In genomic region chr1:86704456-86704971, GRCh38 we compare ENCODE assay signal across 8 cellular contexts. TPM values are rescaled to one million over a fixed set of nuclear protein-coding genes. Genes with fewer than 3 reads are reported as not detected.
A peak's percentile ranks its signal among the peaks of the same experiment; 100 is the strongest.
DNase-seq lines count a peak whose midpoint lies in the region; ATAC-seq and TF ChIP-seq lines count a peak whose summit lies in the region.

Gene SH3GLB1, plus strand, starts transcription at chr1:86704576. Its CDS starts 324 bp downstream, at chr1:86704900.

- H3K36me3 ChIP-seq in GM23338 (ENCODE audit: insufficient read depth): no peaks in the 10 kb centered on the region
- peaks cover 0 to 7% (median 0%) of the 10 kb centered on the region in 3 experiments for H3K36me3 ChIP-seq in naive thymus-derived CD4-positive, alpha-beta T cell (ENCODE audit: control insufficient read depth in 2 of 3, insufficient read depth in 3 of 3, low read length in 3 of 3)

- peaks cover 42% of the 10 kb centered on the region for H3K79me2 ChIP-seq in GM23338 (replicated peaks; ENCODE audit: insufficient read depth)

- H3K9me2 ChIP-seq in GM23338 (ENCODE audit: insufficient read depth): no peaks in the 10 kb centered on the region

- peak within 1 kb of the TSS; percentile 92 for H3K27ac Mint-ChIP-seq in GM23338
- peak within 1 kb of the TSS; percentile 97 for H3K27ac Mint-ChIP-seq in activated T-helper 1 cell treated with anti-CD3 and anti-CD28 coated beads, Interleukin-12 subunit alpha, Interleukin-12 subunit beta, Interleukin-2, Interleukin-4 antibody, amounts not matched to agents 30 ng/mL and 10 ng/mL and 1 ng/mL, durations not matched to agents 14 hours and 24 hours and 36 hours
- peak within 1 kb of the TSS; percentile 96 to 99 (median 97) for H3K27ac Mint-ChIP-seq in naive thymus-derived CD4-positive, alpha-beta T cell
- peak within 1 kb of the TSS; percentile 97 for H3K27ac Mint-ChIP-seq in stimulated activated naive B cell treated with anti-CD40 and anti-IgM and Interleukin-4, amounts not matched to agents 10 μg/mL and 1 μg/mL and 100 μg/mL, for 72 hours

- peak; percentile 66 to 76 for TF ChIP-seq CTCF in GM23338 (conservative IDR thresholded peaks at IDR 0.05; ENCODE audit: low read depth in 2 of 2)

- H3K4me1 ChIP-seq in GM23338 (ENCODE audit: insufficient read depth): peaks cover 17% of the 10 kb centered on the region
- H3K4me1 ChIP-seq in naive thymus-derived CD4-positive, alpha-beta T cell (ENCODE audit: control insufficient read depth in 2 of 2, insufficient read depth in 2 of 2, low read length in 2 of 2): peaks cover 16 to 17% of the 10 kb centered on the region in 2 donors

- peaks cover 25% of the 10 kb centered on the region for H3K4me1 Mint-ChIP-seq in GM23338
- H3K4me1 Mint-ChIP-seq in activated T-helper 1 cell treated with anti-CD3 and anti-CD28 coated beads, Interleukin-12 subunit alpha, Interleukin-12 subunit beta, Interleukin-2, Interleukin-4 antibody, amounts not matched to agents 30 ng/mL and 10 ng/mL and 1 ng/mL, durations not matched to agents 14 hours and 24 hours and 36 hours (ENCODE audit: low read depth): peaks cover 47% of the 10 kb centered on the region
- H3K4me1 Mint-ChIP-seq in naive thymus-derived CD4-positive, alpha-beta T cell: peaks cover 34 to 67% (median 56%) of the 10 kb centered on the region in 7 donors
- H3K4me1 Mint-ChIP-seq in stimulated activated naive B cell treated with anti-CD40 and anti-IgM and Interleukin-4, amounts not matched to agents 10 μg/mL and 1 μg/mL and 100 μg/mL, for 72 hours: peaks cover 21 to 30% of the 10 kb centered on the region in 2 donors

- H3K4me3 Mint-ChIP-seq in GM23338: peak within 1 kb of the TSS; percentile 99
- peak within 1 kb of the TSS; percentile 100 for H3K4me3 Mint-ChIP-seq in activated T-helper 1 cell treated with anti-CD3 and anti-CD28 coated beads, Interleukin-12 subunit alpha, Interleukin-12 subunit beta, Interleukin-2, Interleukin-4 antibody, amounts not matched to agents 30 ng/mL and 10 ng/mL and 1 ng/mL, durations not matched to agents 14 hours and 24 hours and 36 hours
- H3K4me3 Mint-ChIP-seq in naive thymus-derived CD4-positive, alpha-beta T cell: peak within 1 kb of the TSS; percentile 95 to 99 (median 97)
- peak within 1 kb of the TSS; percentile 92 to 93 for H3K4me3 Mint-ChIP-seq in stimulated activated naive B cell treated with anti-CD40 and anti-IgM and Interleukin-4, amounts not matched to agents 10 μg/mL and 1 μg/mL and 100 μg/mL, for 72 hours

- peak within 1 kb of the TSS; percentile 78 for H3K4me2 ChIP-seq in GM23338

- H2AFZ ChIP-seq in GM23338: peak within 1 kb of the TSS; percentile 99

- DNase-seq in ELF-1 (ENCODE audit: low read depth, low spot score) (peak; percentile 96), GM23338 (ENCODE audit: low spot score) (peak; percentile 91), Kasumi-1 (lab: John Stamatoyannopoulos, UW) (peak; percentile 84 to 93), RPMI7951 (ENCODE audit: low read depth) (peak; percentile 90), fibroblast of gingiva (ENCODE audit: low read depth) (peak; percentile 88)
- DNase-seq in activated T-helper 1 cell treated with anti-CD3 and anti-CD28 coated beads, Interleukin-12 subunit alpha, Interleukin-12 subunit beta, Interleukin-2, Interleukin-4 antibody, amounts not matched to agents 30 ng/mL and 10 ng/mL and 1 ng/mL, durations not matched to agents 14 hours and 24 hours and 36 hours (ENCODE audit: low spot score): peak; percentile 87
- DNase-seq in naive thymus-derived CD4-positive, alpha-beta T cell: peak; percentile 83 to 93 (median 92)
- peak; percentile 89 for DNase-seq in stimulated activated naive B cell treated with anti-CD40 and anti-IgM and Interleukin-4, amounts not matched to agents 10 μg/mL and 1 μg/mL and 100 μg/mL, for 72 hours

- H3K4me3 ChIP-seq in GM23338: peak within 1 kb of the TSS; percentile 82
- peak within 1 kb of the TSS; percentile 83 for H3K4me3 ChIP-seq in naive thymus-derived CD4-positive, alpha-beta T cell (ENCODE audit: low read length)

- intact Hi-C loops in activated T-helper 1 cell treated with anti-CD3 and anti-CD28 coated beads, Interleukin-12 subunit alpha, Interleukin-12 subunit beta, Interleukin-2, Interleukin-4 antibody, amounts not matched to agents 30 ng/mL and 10 ng/mL and 1 ng/mL, durations not matched to agents 14 hours and 24 hours and 36 hours (cut with micrococcal nuclease): loop anchor here (1.0 to 10.0 kb wide), 11 partner anchors 36 to 1978 kb away; partner anchors contain the start of genes HS2ST1, LMO4, ODF2L and PKN2
- intact Hi-C loops in naive thymus-derived CD4-positive, alpha-beta T cell (cut with micrococcal nuclease): loop anchor here (1.0 to 10.0 kb wide), 17 partner anchors 14 to 1980 kb away; partner anchors contain the start of genes ODF2L (in 2 of the 2), BCL10 (in 1 of the 2), HS2ST1 (in 1 of the 2) and LMO4 (in 1 of the 2)

- H3K27me3 ChIP-seq in GM23338 (ENCODE audit: insufficient read depth): no peaks in the 10 kb centered on the region
- no peaks in the 10 kb centered on the region for H3K27me3 ChIP-seq in naive thymus-derived CD4-positive, alpha-beta T cell (ENCODE audit: control insufficient read depth in 2 of 2, insufficient read depth in 2 of 2, low read length in 2 of 2)

- no peaks in the 10 kb centered on the region for H3K9me3 ChIP-seq in naive thymus-derived CD4-positive, alpha-beta T cell (ENCODE audit: control insufficient read depth in 2 of 3, low read length in 3 of 3)

- H3K27me3 Mint-ChIP-seq in GM23338 (ENCODE audit: insufficient read depth, low read depth, poor library complexity): peaks cover 5% of the 10 kb centered on the region
- H3K27me3 Mint-ChIP-seq in activated T-helper 1 cell treated with anti-CD3 and anti-CD28 coated beads, Interleukin-12 subunit alpha, Interleukin-12 subunit beta, Interleukin-2, Interleukin-4 antibody, amounts not matched to agents 30 ng/mL and 10 ng/mL and 1 ng/mL, durations not matched to agents 14 hours and 24 hours and 36 hours (ENCODE audit: insufficient read depth): no peaks in the 10 kb centered on the region
- no peaks in the 10 kb centered on the region for H3K27me3 Mint-ChIP-seq in naive thymus-derived CD4-positive, alpha-beta T cell
- no peaks in the 10 kb centered on the region for H3K27me3 Mint-ChIP-seq in stimulated activated naive B cell treated with anti-CD40 and anti-IgM and Interleukin-4, amounts not matched to agents 10 μg/mL and 1 μg/mL and 100 μg/mL, for 72 hours

- H4K20me1 ChIP-seq in GM23338 (replicated peaks; ENCODE audit: insufficient read depth): no peaks in the 10 kb centered on the region

- no peaks in the 10 kb centered on the region; the same call in 2 of the 3 replicates for H3K36me3 Mint-ChIP-seq in GM23338 (ENCODE audit: low read depth)
- peaks cover 15% of the 10 kb centered on the region for H3K36me3 Mint-ChIP-seq in activated T-helper 1 cell treated with anti-CD3 and anti-CD28 coated beads, Interleukin-12 subunit alpha, Interleukin-12 subunit beta, Interleukin-2, Interleukin-4 antibody, amounts not matched to agents 30 ng/mL and 10 ng/mL and 1 ng/mL, durations not matched to agents 14 hours and 24 hours and 36 hours (ENCODE audit: low read depth)
- H3K36me3 Mint-ChIP-seq in naive thymus-derived CD4-positive, alpha-beta T cell: peaks cover 0 to 15% (median 5%) of the 10 kb centered on the region in 5 donors
- peaks cover 8 to 10% of the 10 kb centered on the region in 2 donors for H3K36me3 Mint-ChIP-seq in stimulated activated naive B cell treated with anti-CD40 and anti-IgM and Interleukin-4, amounts not matched to agents 10 μg/mL and 1 μg/mL and 100 μg/mL, for 72 hours

- POLR2A ChIA-PET in naive thymus-derived CD4-positive, alpha-beta T cell (lab: Charles Lee): interaction anchor here (0.6 to 5.0 kb wide), 21 partner anchors 10 to 1520 kb away, joined by 3 to 54 read pairs (median 3); partner anchors contain the start of genes HS2ST1, ODF2L and SELENOF

- H3K9me3 Mint-ChIP-seq in GM23338: no peaks in the 10 kb centered on the region
- no peaks in the 10 kb centered on the region for H3K9me3 Mint-ChIP-seq in activated T-helper 1 cell treated with anti-CD3 and anti-CD28 coated beads, Interleukin-12 subunit alpha, Interleukin-12 subunit beta, Interleukin-2, Interleukin-4 antibody, amounts not matched to agents 30 ng/mL and 10 ng/mL and 1 ng/mL, durations not matched to agents 14 hours and 24 hours and 36 hours
- peaks cover 0 to 4% (median 0%) of the 10 kb centered on the region in 11 donors for H3K9me3 Mint-ChIP-seq in naive thymus-derived CD4-positive, alpha-beta T cell
- H3K9me3 Mint-ChIP-seq in stimulated activated naive B cell treated with anti-CD40 and anti-IgM and Interleukin-4, amounts not matched to agents 10 μg/mL and 1 μg/mL and 100 μg/mL, for 72 hours: no peaks in the 10 kb centered on the region

- H3K27ac ChIP-seq in GM23338 (ENCODE audit: low read depth): peak within 1 kb of the TSS; percentile 87
- peak within 1 kb of the TSS; percentile 86 for H3K27ac ChIP-seq in naive thymus-derived CD4-positive, alpha-beta T cell (ENCODE audit: low read depth, low read length)

- H3F3A ChIP-seq in GM23338 (replicated peaks; ENCODE audit: low read depth): no peaks in the 10 kb centered on the region

- ATAC-seq in GM23338: peak; percentile 90
- peak; percentile 93 for ATAC-seq in naive thymus-derived CD4-positive, alpha-beta T cell
- ATAC-seq in stimulated activated naive B cell treated with anti-CD40 and anti-IgM and Interleukin-4, amounts not matched to agents 10 μg/mL and 1 μg/mL and 100 μg/mL, for 72 hours (replicated peaks): peak; percentile 90 to 91

- CTCF ChIA-PET in naive thymus-derived CD4-positive, alpha-beta T cell (lab: Charles Lee): interaction anchor here (0.6 to 3.3 kb wide), 24 partner anchors 9 to 379 kb away, joined by 3 to 27 read pairs (median 4); partner anchors contain the start of gene HS2ST1

TF ChIP-seq in GM23338, 12 proteins besides CTCF, POLR2A, EP300 and RAD21 (continues in another document):
- TF ChIP-seq CREB1 (CRISPR knock-in tag; IDR thresholded peaks at IDR 0.05; ENCODE audit: low read depth) (peak; percentile 39; the same call in 1 of the 2 replicates), JUNB (IDR thresholded peaks at IDR 0.05; ENCODE audit: unreplicated experiment) (no peak), POLR2AphosphoS5 (IDR thresholded peaks at IDR 0.05; ENCODE audit: low read depth) (peak; percentile 88)

RNA-seq across cellular contexts. Expression of gene SH3GLB1, which starts in this region (rescaled TPM):
- total RNA-seq in GM23338 (2014; rRNA removed; shearing (Covaris generic)): 16.4 and 21.4 TPM in 2 replicates
- polyA plus RNA-seq in GM23338 (2016; fragmentation: Nextera tagmentation; extraction: Ambion mirVana): 27.1 and 29.4 TPM in 2 replicates
- total RNA-seq in RPMI7951 (2014; rRNA removed; shearing (Covaris generic)): 45.6 and 53.6 TPM in 2 replicates
- total RNA-seq in activated T-helper 1 cell treated with anti-CD3 and anti-CD28 coated beads, Interleukin-12 subunit alpha, Interleukin-12 subunit beta, Interleukin-2, Interleukin-4 antibody, amounts not matched to agents 30 ng/mL and 10 ng/mL and 1 ng/mL, durations not matched to agents 14 hours and 24 hours and 36 hours: 63.4 and 66.8 TPM in 2 replicates
- total RNA-seq in naive thymus-derived CD4-positive, alpha-beta T cell: 10 to 100 TPM; 36.7 to 72.0 (median 49.8) TPM
- polyA plus RNA-seq in naive thymus-derived CD4-positive, alpha-beta T cell: 10 to 100 TPM; 22.9 to 24.3 TPM

Comparison
In these comparisons a context has a peak if more than half of its experiments do, and no peak if none do; other contexts are left out.
1. Peak in every context shown above with its lines: DNase-seq, ATAC-seq, H3K4me3 ChIP-seq and H3K27ac ChIP-seq.